Comparison of ENCODE assay signal across 1 cellular context in the genomic region with DNA sequence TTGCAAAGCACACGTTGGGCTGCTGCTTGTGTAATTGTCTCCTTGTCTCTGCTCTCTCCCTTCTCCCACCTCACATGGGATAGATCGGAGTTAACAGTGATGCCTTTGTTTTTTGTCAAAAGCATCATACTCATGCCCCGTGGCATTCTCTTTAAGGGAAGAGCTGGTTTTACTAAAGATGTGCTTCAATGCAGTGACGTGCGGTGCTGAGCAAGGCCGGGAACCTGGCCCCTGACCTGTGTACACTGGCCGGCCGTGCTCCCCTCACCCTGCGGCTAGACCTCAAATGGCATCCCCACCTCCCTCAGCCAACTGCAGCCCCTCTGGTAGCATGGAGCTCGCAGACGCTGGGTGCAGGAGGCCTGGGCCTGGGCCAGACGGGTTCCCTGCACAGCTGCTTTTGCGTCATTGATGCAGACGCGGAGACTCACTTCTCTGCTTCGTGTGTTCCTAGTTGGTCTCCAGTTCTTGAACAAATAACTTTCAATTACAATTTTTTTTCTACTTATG.
A peak's percentile ranks its signal among the peaks of the same experiment; 100 is the strongest.
TF ChIP-seq lines count a peak whose summit lies in the region.

No MANE protein-coding gene starts in this region.

TF ChIP-seq in K562, 482 proteins besides CTCF, POLR2A, EP300 and RAD21 (continued from another document and continues in another):
- TF ChIP-seq, protein P1, sequence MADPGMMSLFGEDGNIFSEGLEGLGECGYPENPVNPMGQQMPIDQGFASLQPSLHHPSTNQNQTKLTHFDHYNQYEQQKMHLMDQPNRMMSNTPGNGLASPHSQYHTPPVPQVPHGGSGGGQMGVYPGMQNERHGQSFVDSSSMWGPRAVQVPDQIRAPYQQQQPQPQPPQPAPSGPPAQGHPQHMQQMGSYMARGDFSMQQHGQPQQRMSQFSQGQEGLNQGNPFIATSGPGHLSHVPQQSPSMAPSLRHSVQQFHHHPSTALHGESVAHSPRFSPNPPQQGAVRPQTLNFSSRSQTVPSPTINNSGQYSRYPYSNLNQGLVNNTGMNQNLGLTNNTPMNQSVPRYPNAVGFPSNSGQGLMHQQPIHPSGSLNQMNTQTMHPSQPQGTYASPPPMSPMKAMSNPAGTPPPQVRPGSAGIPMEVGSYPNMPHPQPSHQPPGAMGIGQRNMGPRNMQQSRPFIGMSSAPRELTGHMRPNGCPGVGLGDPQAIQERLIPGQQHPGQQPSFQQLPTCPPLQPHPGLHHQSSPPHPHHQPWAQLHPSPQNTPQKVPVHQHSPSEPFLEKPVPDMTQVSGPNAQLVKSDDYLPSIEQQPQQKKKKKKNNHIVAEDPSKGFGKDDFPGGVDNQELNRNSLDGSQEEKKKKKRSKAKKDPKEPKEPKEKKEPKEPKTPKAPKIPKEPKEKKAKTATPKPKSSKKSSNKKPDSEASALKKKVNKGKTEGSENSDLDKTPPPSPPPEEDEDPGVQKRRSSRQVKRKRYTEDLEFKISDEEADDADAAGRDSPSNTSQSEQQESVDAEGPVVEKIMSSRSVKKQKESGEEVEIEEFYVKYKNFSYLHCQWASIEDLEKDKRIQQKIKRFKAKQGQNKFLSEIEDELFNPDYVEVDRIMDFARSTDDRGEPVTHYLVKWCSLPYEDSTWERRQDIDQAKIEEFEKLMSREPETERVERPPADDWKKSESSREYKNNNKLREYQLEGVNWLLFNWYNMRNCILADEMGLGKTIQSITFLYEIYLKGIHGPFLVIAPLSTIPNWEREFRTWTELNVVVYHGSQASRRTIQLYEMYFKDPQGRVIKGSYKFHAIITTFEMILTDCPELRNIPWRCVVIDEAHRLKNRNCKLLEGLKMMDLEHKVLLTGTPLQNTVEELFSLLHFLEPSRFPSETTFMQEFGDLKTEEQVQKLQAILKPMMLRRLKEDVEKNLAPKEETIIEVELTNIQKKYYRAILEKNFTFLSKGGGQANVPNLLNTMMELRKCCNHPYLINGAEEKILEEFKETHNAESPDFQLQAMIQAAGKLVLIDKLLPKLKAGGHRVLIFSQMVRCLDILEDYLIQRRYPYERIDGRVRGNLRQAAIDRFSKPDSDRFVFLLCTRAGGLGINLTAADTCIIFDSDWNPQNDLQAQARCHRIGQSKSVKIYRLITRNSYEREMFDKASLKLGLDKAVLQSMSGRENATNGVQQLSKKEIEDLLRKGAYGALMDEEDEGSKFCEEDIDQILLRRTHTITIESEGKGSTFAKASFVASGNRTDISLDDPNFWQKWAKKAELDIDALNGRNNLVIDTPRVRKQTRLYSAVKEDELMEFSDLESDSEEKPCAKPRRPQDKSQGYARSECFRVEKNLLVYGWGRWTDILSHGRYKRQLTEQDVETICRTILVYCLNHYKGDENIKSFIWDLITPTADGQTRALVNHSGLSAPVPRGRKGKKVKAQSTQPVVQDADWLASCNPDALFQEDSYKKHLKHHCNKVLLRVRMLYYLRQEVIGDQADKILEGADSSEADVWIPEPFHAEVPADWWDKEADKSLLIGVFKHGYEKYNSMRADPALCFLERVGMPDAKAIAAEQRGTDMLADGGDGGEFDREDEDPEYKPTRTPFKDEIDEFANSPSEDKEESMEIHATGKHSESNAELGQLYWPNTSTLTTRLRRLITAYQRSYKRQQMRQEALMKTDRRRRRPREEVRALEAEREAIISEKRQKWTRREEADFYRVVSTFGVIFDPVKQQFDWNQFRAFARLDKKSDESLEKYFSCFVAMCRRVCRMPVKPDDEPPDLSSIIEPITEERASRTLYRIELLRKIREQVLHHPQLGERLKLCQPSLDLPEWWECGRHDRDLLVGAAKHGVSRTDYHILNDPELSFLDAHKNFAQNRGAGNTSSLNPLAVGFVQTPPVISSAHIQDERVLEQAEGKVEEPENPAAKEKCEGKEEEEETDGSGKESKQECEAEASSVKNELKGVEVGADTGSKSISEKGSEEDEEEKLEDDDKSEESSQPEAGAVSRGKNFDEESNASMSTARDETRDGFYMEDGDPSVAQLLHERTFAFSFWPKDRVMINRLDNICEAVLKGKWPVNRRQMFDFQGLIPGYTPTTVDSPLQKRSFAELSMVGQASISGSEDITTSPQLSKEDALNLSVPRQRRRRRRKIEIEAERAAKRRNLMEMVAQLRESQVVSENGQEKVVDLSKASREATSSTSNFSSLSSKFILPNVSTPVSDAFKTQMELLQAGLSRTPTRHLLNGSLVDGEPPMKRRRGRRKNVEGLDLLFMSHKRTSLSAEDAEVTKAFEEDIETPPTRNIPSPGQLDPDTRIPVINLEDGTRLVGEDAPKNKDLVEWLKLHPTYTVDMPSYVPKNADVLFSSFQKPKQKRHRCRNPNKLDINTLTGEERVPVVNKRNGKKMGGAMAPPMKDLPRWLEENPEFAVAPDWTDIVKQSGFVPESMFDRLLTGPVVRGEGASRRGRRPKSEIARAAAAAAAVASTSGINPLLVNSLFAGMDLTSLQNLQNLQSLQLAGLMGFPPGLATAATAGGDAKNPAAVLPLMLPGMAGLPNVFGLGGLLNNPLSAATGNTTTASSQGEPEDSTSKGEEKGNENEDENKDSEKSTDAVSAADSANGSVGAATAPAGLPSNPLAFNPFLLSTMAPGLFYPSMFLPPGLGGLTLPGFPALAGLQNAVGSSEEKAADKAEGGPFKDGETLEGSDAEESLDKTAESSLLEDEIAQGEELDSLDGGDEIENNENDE (IDR thresholded peaks at IDR 0.05; ENCODE audit: low read depth, low read length): no peak
- TF ChIP-seq FOXA3 (CRISPR knock-in tag; conservative IDR thresholded peaks at IDR 0.05 in 1 of 2, IDR thresholded peaks at IDR 0.05 in 1 of 2): 0 out of 4 replicates have a peak, but pooled peaks of 1 of the 2 experiments have one; percentile 3
- TF ChIP-seq NBN (IDR thresholded peaks at IDR 0.05; ENCODE audit: low read depth): no peak
- no peak for TF ChIP-seq MYC (IDR thresholded peaks at IDR 0.05; ENCODE audit: low read depth, low read length)
- TF ChIP-seq MYC (CRISPR knock-in tag; IDR thresholded peaks at IDR 0.05; ENCODE audit: borderline replicate concordance, low read depth): 0 out of 2 replicates have a peak, but pooled peaks have one; percentile 14
- TF ChIP-seq, protein P2, sequence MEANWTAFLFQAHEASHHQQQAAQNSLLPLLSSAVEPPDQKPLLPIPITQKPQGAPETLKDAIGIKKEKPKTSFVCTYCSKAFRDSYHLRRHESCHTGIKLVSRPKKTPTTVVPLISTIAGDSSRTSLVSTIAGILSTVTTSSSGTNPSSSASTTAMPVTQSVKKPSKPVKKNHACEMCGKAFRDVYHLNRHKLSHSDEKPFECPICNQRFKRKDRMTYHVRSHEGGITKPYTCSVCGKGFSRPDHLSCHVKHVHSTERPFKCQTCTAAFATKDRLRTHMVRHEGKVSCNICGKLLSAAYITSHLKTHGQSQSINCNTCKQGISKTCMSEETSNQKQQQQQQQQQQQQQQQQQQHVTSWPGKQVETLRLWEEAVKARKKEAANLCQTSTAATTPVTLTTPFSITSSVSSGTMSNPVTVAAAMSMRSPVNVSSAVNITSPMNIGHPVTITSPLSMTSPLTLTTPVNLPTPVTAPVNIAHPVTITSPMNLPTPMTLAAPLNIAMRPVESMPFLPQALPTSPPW (CRISPR knock-in tag; IDR thresholded peaks at IDR 0.05): no peak
- peak in 1 of 2 experiments; percentile 75; a peak in 1 of 4 replicates for TF ChIP-seq MLLT1 (IDR thresholded peaks at IDR 0.05)
- TF ChIP-seq NR4A1 (CRISPR knock-in tag; IDR thresholded peaks at IDR 0.05): no peak
- no peak for TF ChIP-seq NR4A1 (tag; IDR thresholded peaks at IDR 0.05)
- no peak for TF ChIP-seq CSDE1 (IDR thresholded peaks at IDR 0.05)
- TF ChIP-seq MIER1 (IDR thresholded peaks at IDR 0.05; ENCODE audit: low read depth): 0 out of 2 replicates have a peak, but pooled peaks have one; percentile 46
- TF ChIP-seq MCM7 (IDR thresholded peaks at IDR 0.05): no peak
- TF ChIP-seq, protein P3, sequence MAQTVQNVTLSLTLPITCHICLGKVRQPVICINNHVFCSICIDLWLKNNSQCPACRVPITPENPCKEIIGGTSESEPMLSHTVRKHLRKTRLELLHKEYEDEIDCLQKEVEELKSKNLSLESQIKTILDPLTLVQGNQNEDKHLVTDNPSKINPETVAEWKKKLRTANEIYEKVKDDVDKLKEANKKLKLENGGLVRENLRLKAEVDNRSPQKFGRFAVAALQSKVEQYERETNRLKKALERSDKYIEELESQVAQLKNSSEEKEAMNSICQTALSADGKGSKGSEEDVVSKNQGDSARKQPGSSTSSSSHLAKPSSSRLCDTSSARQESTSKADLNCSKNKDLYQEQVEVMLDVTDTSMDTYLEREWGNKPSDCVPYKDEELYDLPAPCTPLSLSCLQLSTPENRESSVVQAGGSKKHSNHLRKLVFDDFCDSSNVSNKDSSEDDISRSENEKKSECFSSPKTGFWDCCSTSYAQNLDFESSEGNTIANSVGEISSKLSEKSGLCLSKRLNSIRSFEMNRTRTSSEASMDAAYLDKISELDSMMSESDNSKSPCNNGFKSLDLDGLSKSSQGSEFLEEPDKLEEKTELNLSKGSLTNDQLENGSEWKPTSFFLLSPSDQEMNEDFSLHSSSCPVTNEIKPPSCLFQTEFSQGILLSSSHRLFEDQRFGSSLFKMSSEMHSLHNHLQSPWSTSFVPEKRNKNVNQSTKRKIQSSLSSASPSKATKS (CRISPR knock-in tag; IDR thresholded peaks at IDR 0.05): no peak
- no peak for TF ChIP-seq MLX (CRISPR knock-in tag; conservative IDR thresholded peaks at IDR 0.05)
- no peak for TF ChIP-seq ZNF253 (CRISPR knock-in tag; conservative IDR thresholded peaks at IDR 0.05)
- no peak for TF ChIP-seq CBFA2T3 (IDR thresholded peaks at IDR 0.05)
- TF ChIP-seq MTF1 (CRISPR knock-in tag; IDR thresholded peaks at IDR 0.05; ENCODE audit: borderline replicate concordance): no peak
- TF ChIP-seq YBX1 (IDR thresholded peaks at IDR 0.05): no peak
- TF ChIP-seq MYNN (IDR thresholded peaks at IDR 0.05): no peak
- TF ChIP-seq MYNN (CRISPR knock-in tag; IDR thresholded peaks at IDR 0.05): no peak
- TF ChIP-seq HCFC1 (IDR thresholded peaks at IDR 0.05; ENCODE audit: low read depth, low read length): 0 out of 2 replicates have a peak, but pooled peaks have one; percentile 16
- TF ChIP-seq, protein P4, sequence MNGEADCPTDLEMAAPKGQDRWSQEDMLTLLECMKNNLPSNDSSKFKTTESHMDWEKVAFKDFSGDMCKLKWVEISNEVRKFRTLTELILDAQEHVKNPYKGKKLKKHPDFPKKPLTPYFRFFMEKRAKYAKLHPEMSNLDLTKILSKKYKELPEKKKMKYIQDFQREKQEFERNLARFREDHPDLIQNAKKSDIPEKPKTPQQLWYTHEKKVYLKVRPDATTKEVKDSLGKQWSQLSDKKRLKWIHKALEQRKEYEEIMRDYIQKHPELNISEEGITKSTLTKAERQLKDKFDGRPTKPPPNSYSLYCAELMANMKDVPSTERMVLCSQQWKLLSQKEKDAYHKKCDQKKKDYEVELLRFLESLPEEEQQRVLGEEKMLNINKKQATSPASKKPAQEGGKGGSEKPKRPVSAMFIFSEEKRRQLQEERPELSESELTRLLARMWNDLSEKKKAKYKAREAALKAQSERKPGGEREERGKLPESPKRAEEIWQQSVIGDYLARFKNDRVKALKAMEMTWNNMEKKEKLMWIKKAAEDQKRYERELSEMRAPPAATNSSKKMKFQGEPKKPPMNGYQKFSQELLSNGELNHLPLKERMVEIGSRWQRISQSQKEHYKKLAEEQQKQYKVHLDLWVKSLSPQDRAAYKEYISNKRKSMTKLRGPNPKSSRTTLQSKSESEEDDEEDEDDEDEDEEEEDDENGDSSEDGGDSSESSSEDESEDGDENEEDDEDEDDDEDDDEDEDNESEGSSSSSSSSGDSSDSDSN (IDR thresholded peaks at IDR 0.05; ENCODE audit: borderline replicate concordance in 1 of 2, low read depth in 2 of 2, low read length in 2 of 2): no peak
- no peak for TF ChIP-seq CREB3L1 (IDR thresholded peaks at IDR 0.05; ENCODE audit: borderline replicate concordance, low read depth)
- no peak for TF ChIP-seq DEAF1 (CRISPR knock-in tag; IDR thresholded peaks at IDR 0.05)
- TF ChIP-seq, protein P5, sequence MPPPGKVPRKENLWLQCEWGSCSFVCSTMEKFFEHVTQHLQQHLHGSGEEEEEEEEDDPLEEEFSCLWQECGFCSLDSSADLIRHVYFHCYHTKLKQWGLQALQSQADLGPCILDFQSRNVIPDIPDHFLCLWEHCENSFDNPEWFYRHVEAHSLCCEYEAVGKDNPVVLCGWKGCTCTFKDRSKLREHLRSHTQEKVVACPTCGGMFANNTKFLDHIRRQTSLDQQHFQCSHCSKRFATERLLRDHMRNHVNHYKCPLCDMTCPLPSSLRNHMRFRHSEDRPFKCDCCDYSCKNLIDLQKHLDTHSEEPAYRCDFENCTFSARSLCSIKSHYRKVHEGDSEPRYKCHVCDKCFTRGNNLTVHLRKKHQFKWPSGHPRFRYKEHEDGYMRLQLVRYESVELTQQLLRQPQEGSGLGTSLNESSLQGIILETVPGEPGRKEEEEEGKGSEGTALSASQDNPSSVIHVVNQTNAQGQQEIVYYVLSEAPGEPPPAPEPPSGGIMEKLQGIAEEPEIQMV (tag; conservative IDR thresholded peaks at IDR 0.05; ENCODE audit: low read depth): peak; percentile 44; the same call in 1 of the 2 replicates
- no peak for TF ChIP-seq SRF (CRISPR knock-in tag; IDR thresholded peaks at IDR 0.05)
- TF ChIP-seq HDGF (IDR thresholded peaks at IDR 0.05): no peak
